In genomic region chr20:63957690-63958441, GRCh38 we compare ENCODE assay signal across 8 cellular contexts. TPM values are rescaled to one million over a fixed set of nuclear protein-coding genes. Genes with fewer than 3 reads are reported as not detected.
DNase-seq lines count a peak whose midpoint lies in the region; ATAC-seq, FAIRE-seq and TF ChIP-seq lines count a peak whose summit lies in the region.

No MANE protein-coding gene starts in this region.

- H3K4me3 ChIP-seq in mesodermal cell (ENCODE audit: extremely low read depth, insufficient read depth, low read length, poor library complexity, severe bottlenecking), result no peak overlapping the region

- H3K27me3 Mint-ChIP-seq in activated naive CD8-positive, alpha-beta T cell treated with anti-CD3 and anti-CD28 coated beads for 36 hours, result no peaks in the 10 kb centered on the region

- ATAC-seq in HG03378 (IDR thresholded peaks at IDR 0.05; ENCODE audit: unreplicated experiment), result no peak

- H3K9me3 Mint-ChIP-seq in activated naive CD8-positive, alpha-beta T cell treated with anti-CD3 and anti-CD28 coated beads for 36 hours, result no peaks in the 10 kb centered on the region

- DNase-seq in DMS 273 (lab: John Stamatoyannopoulos, UW; ENCODE audit: unreplicated experiment) (peak; percentile 89), NCI-H1105 treated with DMSO at 0.1 percent for 48 hours (lab: John Stamatoyannopoulos, UW) (peak; percentile 85), mesenteric fat pad (ENCODE audit: low spot score) (no peak), NCI-H1092 treated with DMSO at 0.1 percent for 48 hours (lab: John Stamatoyannopoulos, UW) (no peak), H54 (ENCODE audit: insufficient read length, low spot score) (no peak)
- peak; percentile 63 for DNase-seq in activated naive CD8-positive, alpha-beta T cell treated with anti-CD3 and anti-CD28 coated beads for 36 hours

- H3K27ac ChIP-seq in mesodermal cell (ENCODE audit: low read depth, low read length, severe bottlenecking), result peak overlapping the region; percentile 79

- WGBS in mesodermal cell (ENCODE audit: insufficient coverage in 2 of 2), 2 experiments, result 50 to 51% methylated on average over 1 to 11 of the region's 13 CpGs

- H3K4me1 Mint-ChIP-seq in activated naive CD8-positive, alpha-beta T cell treated with anti-CD3 and anti-CD28 coated beads for 36 hours, result peaks cover 31% of the 10 kb centered on the region

- H3K4me3 Mint-ChIP-seq in activated naive CD8-positive, alpha-beta T cell treated with anti-CD3 and anti-CD28 coated beads for 36 hours, result peak overlapping the region; percentile 73

- H3K27ac Mint-ChIP-seq in activated naive CD8-positive, alpha-beta T cell treated with anti-CD3 and anti-CD28 coated beads for 36 hours, result peak overlapping the region; percentile 91

- peaks cover 8% of the 10 kb centered on the region for H3K36me3 Mint-ChIP-seq in activated naive CD8-positive, alpha-beta T cell treated with anti-CD3 and anti-CD28 coated beads for 36 hours

- no peak for TF ChIP-seq POLR2A in H54 (IDR thresholded peaks at IDR 0.05; ENCODE audit: low read depth, low read length)

- peaks cover 21% of the 10 kb centered on the region for H3K4me1 ChIP-seq in mesodermal cell (ENCODE audit: control insufficient read depth, insufficient read depth, low read length, poor library complexity, severe bottlenecking)

- no peaks in the 10 kb centered on the region for H3K9me3 ChIP-seq in mesodermal cell (ENCODE audit: control insufficient read depth, low read length)

- FAIRE-seq in H54 (lab: Jason Lieb, UNC), result no peak

- peaks cover 33% of the 10 kb centered on the region for H3K36me3 ChIP-seq in mesodermal cell (ENCODE audit: control insufficient read depth, insufficient read depth, low read length)

RNA-seq across cellular contexts. Expression of gene UCKL1, which starts 1.6 kb away (rescaled TPM):
- total RNA-seq in activated naive CD8-positive, alpha-beta T cell treated with anti-CD3 and anti-CD28 coated beads for 36 hours, result 10 to 100 TPM; 27.6 to 28.9 TPM
- polyA plus RNA-seq in mesodermal cell (2013, experiment 1 of 2), result 41.4 TPM
- 42.0 TPM for polyA plus RNA-seq in mesodermal cell (2013, experiment 2 of 2)
- 36.0 TPM for total RNA-seq in mesenteric fat pad

RNA-seq across cellular contexts. Expression of gene ZNF512B, which starts 11.9 kb away (rescaled TPM):
- 10 to 100 TPM; 11.6 to 11.8 TPM for total RNA-seq in activated naive CD8-positive, alpha-beta T cell treated with anti-CD3 and anti-CD28 coated beads for 36 hours
- polyA plus RNA-seq in mesodermal cell (2013, experiment 1 of 2), result 10.9 TPM
- polyA plus RNA-seq in mesodermal cell (2013, experiment 2 of 2), result 9.1 TPM
- 18.7 TPM for total RNA-seq in mesenteric fat pad

RNA-seq across cellular contexts. Expression of gene SAMD10, which starts 21.6 kb away (rescaled TPM):
- total RNA-seq in activated naive CD8-positive, alpha-beta T cell treated with anti-CD3 and anti-CD28 coated beads for 36 hours, result 10 to 100 TPM; 16.7 to 19.3 TPM
- 3.8 TPM for polyA plus RNA-seq in mesodermal cell (2013, experiment 1 of 2)
- 1.9 TPM for polyA plus RNA-seq in mesodermal cell (2013, experiment 2 of 2)
- 2.9 TPM for total RNA-seq in mesenteric fat pad

RNA-seq across cellular contexts. Expression of gene PRPF6, which starts 23.1 kb away (rescaled TPM):
- total RNA-seq in activated naive CD8-positive, alpha-beta T cell treated with anti-CD3 and anti-CD28 coated beads for 36 hours, result 10 to 100 TPM; 64.5 to 64.6 TPM
- polyA plus RNA-seq in mesodermal cell (2013, experiment 1 of 2), result 52.0 TPM
- 45.7 TPM for polyA plus RNA-seq in mesodermal cell (2013, experiment 2 of 2)
- 46.3 TPM for total RNA-seq in mesenteric fat pad

Comparison
In these comparisons a context has a peak if more than half of its experiments do, and no peak if none do; other contexts are left out.
1. DNase-seq: peak in DMS 273 (single experiment), NCI-H1105 treated with DMSO at 0.1 percent for 48 hours (single experiment) and activated naive CD8-positive, alpha-beta T cell treated with anti-CD3 and anti-CD28 coated beads for 36 hours (single experiment); none in mesenteric fat pad (single experiment), NCI-H1092 treated with DMSO at 0.1 percent for 48 hours (single experiment) and H54 (single experiment).